Comparison of ENCODE assay signal across 3 cellular contexts in genomic region chr11:109135627-109136026, GRCh38.
"Had no signal": no experiment of that assay in that cellular context is flagged by ENCODE, and none has a peak within 500 bp of the region (broad histone marks: within the 10 kb centered on the region; RNA-seq: fewer than 3 reads in every experiment).

No MANE protein-coding gene starts in this region.

- ATAC-seq: GM12878 had no signal

- H3K4me3 ChIP-seq: GM12878 had no signal

- DNase-seq: GDM1, GF-D8 had no signal
